1 cellular context compared by ENCODE assay signal in the genomic region with DNA sequence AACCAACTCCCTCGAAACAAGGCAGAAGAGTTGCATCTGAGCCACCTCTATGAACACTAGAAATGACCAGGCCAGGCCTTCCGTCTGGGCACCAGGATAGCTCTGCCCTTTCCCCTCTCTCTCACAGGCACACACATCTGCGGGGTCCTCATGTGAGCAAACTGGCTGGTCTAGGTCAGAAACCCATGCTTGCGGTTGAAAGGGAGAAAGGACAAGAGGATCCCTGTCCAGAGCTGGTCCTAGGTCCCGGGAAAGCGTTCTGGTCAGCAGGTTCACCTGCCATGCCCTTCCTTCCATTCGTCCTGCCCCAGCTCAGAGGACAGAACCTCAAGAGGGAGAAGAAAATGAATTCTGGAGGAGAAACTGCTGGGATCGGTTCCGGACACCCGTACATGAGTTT.
TF ChIP-seq lines count a peak whose summit lies in the region.

No MANE protein-coding gene starts in this region.

TF ChIP-seq in SK-N-SH, 30 proteins besides CTCF, POLR2A, EP300 and RAD21 (continued from another document):
- TF ChIP-seq, protein P1, sequence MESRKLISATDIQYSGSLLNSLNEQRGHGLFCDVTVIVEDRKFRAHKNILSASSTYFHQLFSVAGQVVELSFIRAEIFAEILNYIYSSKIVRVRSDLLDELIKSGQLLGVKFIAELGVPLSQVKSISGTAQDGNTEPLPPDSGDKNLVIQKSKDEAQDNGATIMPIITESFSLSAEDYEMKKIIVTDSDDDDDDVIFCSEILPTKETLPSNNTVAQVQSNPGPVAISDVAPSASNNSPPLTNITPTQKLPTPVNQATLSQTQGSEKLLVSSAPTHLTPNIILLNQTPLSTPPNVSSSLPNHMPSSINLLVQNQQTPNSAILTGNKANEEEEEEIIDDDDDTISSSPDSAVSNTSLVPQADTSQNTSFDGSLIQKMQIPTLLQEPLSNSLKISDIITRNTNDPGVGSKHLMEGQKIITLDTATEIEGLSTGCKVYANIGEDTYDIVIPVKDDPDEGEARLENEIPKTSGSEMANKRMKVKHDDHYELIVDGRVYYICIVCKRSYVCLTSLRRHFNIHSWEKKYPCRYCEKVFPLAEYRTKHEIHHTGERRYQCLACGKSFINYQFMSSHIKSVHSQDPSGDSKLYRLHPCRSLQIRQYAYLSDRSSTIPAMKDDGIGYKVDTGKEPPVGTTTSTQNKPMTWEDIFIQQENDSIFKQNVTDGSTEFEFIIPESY (IDR thresholded peaks at IDR 0.05; ENCODE audit: borderline replicate concordance, low read depth): no peak
- TF ChIP-seq MEF2A (IDR thresholded peaks at IDR 0.05; ENCODE audit: borderline replicate concordance, low read depth) (no peak), TEAD4 (IDR thresholded peaks at IDR 0.05; ENCODE audit: borderline replicate concordance, insufficient read depth) (no peak), TCF12 (IDR thresholded peaks at IDR 0.05) (no peak), FOXM1 (IDR thresholded peaks at IDR 0.05; ENCODE audit: low read depth) (no peak), SIN3A (IDR thresholded peaks at IDR 0.05; ENCODE audit: borderline replicate concordance, low read depth, low read length) (no peak), NRF1 (IDR thresholded peaks at IDR 0.05; ENCODE audit: low read depth, low read length) (no peak), NFIC (IDR thresholded peaks at IDR 0.05; ENCODE audit: borderline replicate concordance) (no peak), YY1 (IDR thresholded peaks at IDR 0.05; ENCODE audit: low read depth) (no peak)
- TF ChIP-seq, protein P2, sequence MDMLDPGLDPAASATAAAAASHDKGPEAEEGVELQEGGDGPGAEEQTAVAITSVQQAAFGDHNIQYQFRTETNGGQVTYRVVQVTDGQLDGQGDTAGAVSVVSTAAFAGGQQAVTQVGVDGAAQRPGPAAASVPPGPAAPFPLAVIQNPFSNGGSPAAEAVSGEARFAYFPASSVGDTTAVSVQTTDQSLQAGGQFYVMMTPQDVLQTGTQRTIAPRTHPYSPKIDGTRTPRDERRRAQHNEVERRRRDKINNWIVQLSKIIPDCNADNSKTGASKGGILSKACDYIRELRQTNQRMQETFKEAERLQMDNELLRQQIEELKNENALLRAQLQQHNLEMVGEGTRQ (IDR thresholded peaks at IDR 0.05; ENCODE audit: borderline replicate concordance, low read depth, low read length): no peak
- TF ChIP-seq, protein P3, sequence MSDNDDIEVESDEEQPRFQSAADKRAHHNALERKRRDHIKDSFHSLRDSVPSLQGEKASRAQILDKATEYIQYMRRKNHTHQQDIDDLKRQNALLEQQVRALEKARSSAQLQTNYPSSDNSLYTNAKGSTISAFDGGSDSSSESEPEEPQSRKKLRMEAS (IDR thresholded peaks at IDR 0.05; ENCODE audit: low read depth): no peak
- TF ChIP-seq, protein P4, sequence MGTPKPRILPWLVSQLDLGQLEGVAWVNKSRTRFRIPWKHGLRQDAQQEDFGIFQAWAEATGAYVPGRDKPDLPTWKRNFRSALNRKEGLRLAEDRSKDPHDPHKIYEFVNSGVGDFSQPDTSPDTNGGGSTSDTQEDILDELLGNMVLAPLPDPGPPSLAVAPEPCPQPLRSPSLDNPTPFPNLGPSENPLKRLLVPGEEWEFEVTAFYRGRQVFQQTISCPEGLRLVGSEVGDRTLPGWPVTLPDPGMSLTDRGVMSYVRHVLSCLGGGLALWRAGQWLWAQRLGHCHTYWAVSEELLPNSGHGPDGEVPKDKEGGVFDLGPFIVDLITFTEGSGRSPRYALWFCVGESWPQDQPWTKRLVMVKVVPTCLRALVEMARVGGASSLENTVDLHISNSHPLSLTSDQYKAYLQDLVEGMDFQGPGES (IDR thresholded peaks at IDR 0.05; ENCODE audit: low read depth, low read length): no peak
